23 cellular contexts compared by ENCODE assay signal in genomic region chr2:144679942-144680341, GRCh38.
DNase-seq lines count a peak whose midpoint lies in the region; ATAC-seq and TF ChIP-seq lines count a peak whose summit lies in the region.
"Had no signal": no experiment of that assay in that cellular context is flagged by ENCODE, and none has a peak within 500 bp of the region (broad histone marks: within the 10 kb centered on the region; RNA-seq: fewer than 3 reads in every experiment).

No MANE protein-coding gene starts in this region.

- TF ChIP-seq CTCF in DOHH2 (IDR thresholded peaks at IDR 0.05; ENCODE audit: low read depth, low read length, poor library complexity, severe bottlenecking): no peak

- peak; percentile 4 for DNase-seq in NCI-H146 treated with DMSO at 0.1 percent for 48 hours (lab: John Stamatoyannopoulos, UW; ENCODE audit: unreplicated experiment)
- peak; percentile 93 for DNase-seq in NCI-H748 (lab: John Stamatoyannopoulos, UW; ENCODE audit: unreplicated experiment)
- peak; percentile 59 for DNase-seq in mesendoderm
- no peak for DNase-seq in sciatic nerve (ENCODE audit: low spot score)
- no peak for DNase-seq in AG08395 (ENCODE audit: low spot score)
- DNase-seq in cortex of kidney (lab: John Stamatoyannopoulos, UW): no peak
- DNase-seq: activated CD4-positive, alpha-beta T cell treated with anti-CD3 and anti-CD28 coated beads for 48 hours; activated naive CD4-positive, alpha-beta T cell treated with anti-CD3 and anti-CD28 coated beads, Interleukin-2, amount 10 ng/mL, durations not matched to agents 7 days and 5 days; activated T-cell treated with anti-CD3 and anti-CD28 coated beads, Interleukin-2, amount 50 U/mL, for 48 hours; amygdala; CD4-positive, alpha-beta memory T cell; glutamatergic neuron; H9; kidney glomerular epithelial cell; MM.1S; NCI-H2171 treated with DMSO at 0.1 percent for 48 hours; small intestine; stimulated activated CD4-positive, alpha-beta T cell treated with anti-CD3 and anti-CD28 coated beads, Interleukin-4, amount 100 ng/mL, for 1 hour; stimulated activated naive CD4-positive, alpha-beta T cell had no signal

- H3K36me3 ChIP-seq in DOHH2 (ENCODE audit: control insufficient read depth, low read length) (peaks cover 8% of the 10 kb centered on the region; the same call in 1 of the 2 replicates), mesendoderm (ENCODE audit: control insufficient read depth, insufficient read depth, low read length) (no peaks in the 10 kb centered on the region)
- H3K36me3 ChIP-seq: thoracic aorta, vagina had no signal

- no peak for ATAC-seq in sciatic nerve

- H4K8ac ChIP-seq in mesendoderm (ENCODE audit: low read depth, low read length): no peak overlapping the region

- no peak overlapping the region for H2AK5ac ChIP-seq in mesendoderm (ENCODE audit: low read length)

- H3K27ac ChIP-seq in DOHH2 (ENCODE audit: low read depth, low read length) (no peak overlapping the region), mesendoderm (ENCODE audit: low read depth, low read length) (no peak overlapping the region)
- H3K27ac ChIP-seq: coronary artery, thoracic aorta, vagina had no signal

- peaks cover 3% of the 10 kb centered on the region; the same call in 1 of the 2 replicates for H3K9me3 ChIP-seq in DOHH2 (ENCODE audit: control insufficient read depth, insufficient read depth, low read length)
- H3K9me3 ChIP-seq: thoracic aorta, vagina had no signal

- H3K9me2 ChIP-seq in DOHH2 (replicated peaks; ENCODE audit: control insufficient read depth, low read length): no peaks in the 10 kb centered on the region

- no peak overlapping the region for H3K9ac ChIP-seq in mesendoderm (ENCODE audit: low read length)

- no peaks in the 10 kb centered on the region for H3K79me2 ChIP-seq in DOHH2 (ENCODE audit: control insufficient read depth, low read length)
- no peaks in the 10 kb centered on the region for H3K79me2 ChIP-seq in mesendoderm (ENCODE audit: control insufficient read depth, insufficient read depth, low read length)

- H3K27me3 ChIP-seq in DOHH2 (ENCODE audit: control insufficient read depth, low read length): no peaks in the 10 kb centered on the region
- no peaks in the 10 kb centered on the region for H3K27me3 ChIP-seq in mesendoderm (ENCODE audit: insufficient read depth, low read length, poor library complexity)
- H3K27me3 ChIP-seq: vagina had no signal

- H3K4me1 ChIP-seq in DOHH2 (ENCODE audit: control insufficient read depth, low read length) (peaks cover 64% of the 10 kb centered on the region), mesendoderm (ENCODE audit: control insufficient read depth, low read depth, low read length) (no peaks in the 10 kb centered on the region)

- no peaks in the 10 kb centered on the region for H4K20me1 ChIP-seq in DOHH2 (ENCODE audit: control insufficient read depth, insufficient read depth, low read depth, low read length)

- no peak overlapping the region for H3K18ac ChIP-seq in mesendoderm (ENCODE audit: low read length)

- H2BK5ac ChIP-seq in mesendoderm (ENCODE audit: low read length): no peak overlapping the region

- H3K56ac ChIP-seq in mesendoderm (ENCODE audit: low read length): no peak overlapping the region

- no peak overlapping the region for H4K5ac ChIP-seq in mesendoderm (ENCODE audit: low read length)

- H2BK120ac ChIP-seq in mesendoderm (ENCODE audit: low read depth, low read length): no peak overlapping the region

- no peak overlapping the region for H3K23ac ChIP-seq in mesendoderm (ENCODE audit: low read length)

- intact Hi-C loops in sciatic nerve (cut with DNase I): no loop called here

- peak overlapping the region; percentile 32 for H3K4me2 ChIP-seq in DOHH2 (ENCODE audit: low read length)
- H3K4me2 ChIP-seq in mesendoderm (ENCODE audit: low read length): no peak overlapping the region

- WGBS in mesendoderm (ENCODE audit: extremely low coverage, insufficient coverage, low lambda C conversion rate): no CpG with 5 or more reads among the region's 5 CpGs

- no peak overlapping the region for H3K4ac ChIP-seq in mesendoderm (ENCODE audit: low read depth, low read length)

- H3K4me3 ChIP-seq in DOHH2 (ENCODE audit: low read length): no peak overlapping the region; the same call in 1 of the 2 replicates
- H3K4me3 ChIP-seq in mesendoderm (ENCODE audit: low read length): no peak overlapping the region
- H3K4me3 ChIP-seq: coronary artery, thoracic aorta, vagina had no signal

- no peaks in the 10 kb centered on the region for H3F3A ChIP-seq in DOHH2 (ENCODE audit: control insufficient read depth, insufficient read depth)

- no peak overlapping the region for H2BK15ac ChIP-seq in mesendoderm (replicated peaks; ENCODE audit: low read depth)

- H3K79me1 ChIP-seq in mesendoderm (ENCODE audit: low read length): no peaks in the 10 kb centered on the region

Comparison
In these comparisons a context has a peak if more than half of its experiments do, and no peak if none do; other contexts are left out.
1. DNase-seq: peak in NCI-H146 treated with DMSO at 0.1 percent for 48 hours (single experiment), NCI-H748 (single experiment) and mesendoderm (single experiment); none in sciatic nerve (single experiment), AG08395 (single experiment) and cortex of kidney (single experiment).